Comparison of ENCODE assay signal across 18 cellular contexts in the genomic region with DNA sequence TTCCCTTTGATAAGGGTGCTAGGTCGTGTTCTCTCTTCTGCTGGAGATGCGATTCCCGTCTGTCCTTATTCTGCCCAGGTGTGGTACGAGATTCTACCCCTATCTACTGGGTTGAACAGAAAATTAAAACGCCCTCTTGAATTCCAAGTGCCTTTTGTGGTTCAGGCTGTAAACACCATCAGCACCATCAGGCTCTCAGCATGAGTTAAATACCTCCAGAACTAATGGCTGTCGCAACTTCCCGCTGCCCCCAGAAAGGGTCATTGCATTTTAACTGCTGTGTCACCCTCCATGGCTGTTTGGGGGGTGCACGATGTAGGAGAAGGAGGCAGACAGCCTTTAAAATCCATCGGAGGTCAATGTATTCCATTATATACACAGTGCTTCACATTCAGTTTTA.
DNase-seq lines count a peak whose midpoint lies in the region; TF ChIP-seq lines count a peak whose summit lies in the region.
"Had no signal": no experiment of that assay in that cellular context is flagged by ENCODE, and none has a peak within 500 bp of the region (broad histone marks: within the 10 kb centered on the region; RNA-seq: fewer than 3 reads in every experiment).

No MANE protein-coding gene starts in this region.

- BruUV-seq in mammary epithelial cell (replicated peaks; lab: Mats Ljungman, UMichigan): no TSS peak
- BruUV-seq in OCI-LY7 (replicated peaks; lab: Mats Ljungman, UMichigan): no TSS peak

- WGBS in mammary epithelial cell (ENCODE audit: low coverage, missing lambda C conversion rate): 72% methylated on average over 8 of the region's 9 CpGs

- H3K27ac ChIP-seq in mammary epithelial cell (ENCODE audit: insufficient read depth, low read depth, low read length): no peak overlapping the region
- H3K27ac ChIP-seq in OCI-LY7 (ENCODE audit: low read depth, low read length, poor library complexity, severe bottlenecking): no peak overlapping the region
- H3K27ac ChIP-seq: prostate gland had no signal

- H3K9ac ChIP-seq in skeletal muscle satellite cell (ENCODE audit: low read depth, low read length) (no peak overlapping the region), mammary epithelial cell (ENCODE audit: insufficient read depth, low read length) (no peak overlapping the region)

- H3K36me3 ChIP-seq in skeletal muscle satellite cell (ENCODE audit: insufficient read depth, low read length): no peaks in the 10 kb centered on the region
- H3K36me3 ChIP-seq in mammary epithelial cell (ENCODE audit: insufficient read depth, low read length): no peaks in the 10 kb centered on the region
- no peaks in the 10 kb centered on the region for H3K36me3 ChIP-seq in OCI-LY7 (ENCODE audit: insufficient read depth, low read length)
- H3K36me3 ChIP-seq: prostate gland, thyroid gland had no signal

- POLR2A ChIA-PET in OCI-LY7 (lab: Charles Lee): interaction anchor here (0.6 kb wide), 1 partner anchor 1327 kb away, joined by 3 read pairs; no protein-coding TSS in a partner anchor

- H4K20me1 ChIP-seq in mammary epithelial cell (ENCODE audit: insufficient read depth, low read length) (no peaks in the 10 kb centered on the region), OCI-LY7 (ENCODE audit: insufficient read depth, low read length) (no peaks in the 10 kb centered on the region)

- DNase-seq in NCI-H1417 (lab: John Stamatoyannopoulos, UW) (peak; percentile 65 to 96 (median 85)), NCI-H748 treated with DMSO at 0.1 percent for 48 hours (lab: John Stamatoyannopoulos, UW) (peak; percentile 23), iPS DF 4.7 (ENCODE audit: extremely low read depth, low spot score) (peak; percentile 41), mammary epithelial cell (no peak), SK-N-DZ (ENCODE audit: low spot score) (no peak), OCI-LY7 (ENCODE audit: low spot score) (no peak)
- DNase-seq: activated CD4-positive, alpha-beta T cell treated with anti-CD3 and anti-CD28 coated beads, Interleukin-2, amount 50 U/mL, for 48 hours; activated CD4-positive, CD25-positive, alpha-beta regulatory T cell; activated gamma-delta T cell treated with Interleukin-2 at 50 U/mL for 16 hours; effector memory CD8-positive, alpha-beta T cell; NCI-H1092; NCI-H524 treated with DMSO at 0.1 percent for 48 hours; stimulated activated naive B cell treated with anti-CD40 and anti-IgM and Interleukin-4, amounts not matched to agents 10 μg/mL and 1 μg/mL and 100 μg/mL, for 72 hours; T1000; thyroid gland had no signal

- in situ Hi-C loops in mammary epithelial cell (cut with MboI; ENCODE audit: low sequenced_read_pairs in 2 of 2): loop anchor here (25.0 kb wide), 2 partner anchors 680 to 780 kb away; no protein-coding TSS in a partner anchor

- H3K9me3 ChIP-seq in skeletal muscle satellite cell (replicated peaks; ENCODE audit: low read length): no peaks in the 10 kb centered on the region
- no peaks in the 10 kb centered on the region for H3K9me3 ChIP-seq in mammary epithelial cell (replicated peaks; ENCODE audit: insufficient read depth, low read length)
- H3K9me3 ChIP-seq in OCI-LY7 (ENCODE audit: low read length): no peaks in the 10 kb centered on the region
- H3K9me3 ChIP-seq: prostate gland, thyroid gland had no signal

- H2AFZ ChIP-seq in mammary epithelial cell (ENCODE audit: low read depth, low read length): no peak overlapping the region
- H2AFZ ChIP-seq in OCI-LY7 (ENCODE audit: low read length): no peak overlapping the region

- H3K4me2 ChIP-seq in skeletal muscle satellite cell (ENCODE audit: low read length) (peak overlapping the region; percentile 27), mammary epithelial cell (ENCODE audit: insufficient read depth, low read depth, low read length) (no peak overlapping the region), OCI-LY7 (ENCODE audit: low read length) (no peak overlapping the region)

- H3K27me3 ChIP-seq in skeletal muscle satellite cell (ENCODE audit: control insufficient read depth, insufficient read depth, low read length): no peaks in the 10 kb centered on the region
- no peaks in the 10 kb centered on the region for H3K27me3 ChIP-seq in mammary epithelial cell (ENCODE audit: insufficient read depth, low read length)
- H3K27me3 ChIP-seq: thyroid gland had no signal

- H3K4me3 ChIP-seq in skeletal muscle satellite cell (ENCODE audit: low read length): no peak overlapping the region
- H3K4me3 ChIP-seq in mammary epithelial cell (replicated peaks in 1 of 3; ENCODE audit: insufficient read depth in 1 of 3, low read depth in 2 of 3, low read length in 3 of 3): no peak overlapping the region
- H3K4me3 ChIP-seq in OCI-LY7 (ENCODE audit: low read depth, low read length, poor library complexity, severe bottlenecking): no peak overlapping the region
- H3K4me3 ChIP-seq: GM12878, prostate gland, thyroid gland had no signal

- intact Hi-C loops in mammary epithelial cell (cut with micrococcal nuclease): loop anchor here (1.0 kb wide), 2 partner anchors 676 to 797 kb away; no protein-coding TSS in a partner anchor
- intact Hi-C loops in OCI-LY7 (cut with micrococcal nuclease; ENCODE audit: unreplicated experiment): no loop called here

- H3K9me2 ChIP-seq in OCI-LY7 (ENCODE audit: insufficient read depth, low read length): no peaks in the 10 kb centered on the region

- dilution Hi-C loops in mammary epithelial cell (cut with HindIII; ENCODE audit: low sequenced_read_pairs): no loop called here

- TF ChIP-seq CTCF in mammary epithelial cell (conservative IDR thresholded peaks at IDR 0.05 in 1 of 2, IDR thresholded peaks at IDR 0.05 in 1 of 2; ENCODE audit: extremely low read depth in 1 of 2, insufficient read depth in 1 of 2, low read depth in 1 of 2, low read length in 2 of 2) (no peak), OCI-LY7 (conservative IDR thresholded peaks at IDR 0.05; ENCODE audit: low read length) (no peak)

- H3K79me2 ChIP-seq in mammary epithelial cell (ENCODE audit: insufficient read depth, low read length) (no peaks in the 10 kb centered on the region), OCI-LY7 (ENCODE audit: insufficient read depth, low read depth, low read length) (no peaks in the 10 kb centered on the region)

- H3K4me1 ChIP-seq in skeletal muscle satellite cell (ENCODE audit: control insufficient read depth, insufficient read depth, low read length): peaks cover 33% of the 10 kb centered on the region
- H3K4me1 ChIP-seq in mammary epithelial cell (ENCODE audit: insufficient read depth, low read length): no peaks in the 10 kb centered on the region
- H3K4me1 ChIP-seq in OCI-LY7 (ENCODE audit: insufficient read depth, low read length, poor library complexity, severe bottlenecking): no peaks in the 10 kb centered on the region
- H3K4me1 ChIP-seq: prostate gland had no signal

- CTCF ChIA-PET in mammary epithelial cell (lab: Charles Lee; ENCODE audit: low non-redundant PET): interaction anchor here (1.0 kb wide), 2 partner anchors 676 to 797 kb away, joined by 3 to 10 read pairs; no protein-coding TSS in a partner anchor
- CTCF ChIA-PET in OCI-LY7 (lab: Charles Lee; ENCODE audit: unreplicated experiment): no interaction called here

Comparison
In these comparisons a context has a peak if more than half of its experiments do, and no peak if none do; other contexts are left out.
1. DNase-seq: peak in NCI-H1417 (3 of 3), NCI-H748 treated with DMSO at 0.1 percent for 48 hours (single experiment) and iPS DF 4.7 (single experiment); none in mammary epithelial cell (single experiment), SK-N-DZ (single experiment) and OCI-LY7 (single experiment).